20 cellular contexts compared by ENCODE assay signal in the genomic region with DNA sequence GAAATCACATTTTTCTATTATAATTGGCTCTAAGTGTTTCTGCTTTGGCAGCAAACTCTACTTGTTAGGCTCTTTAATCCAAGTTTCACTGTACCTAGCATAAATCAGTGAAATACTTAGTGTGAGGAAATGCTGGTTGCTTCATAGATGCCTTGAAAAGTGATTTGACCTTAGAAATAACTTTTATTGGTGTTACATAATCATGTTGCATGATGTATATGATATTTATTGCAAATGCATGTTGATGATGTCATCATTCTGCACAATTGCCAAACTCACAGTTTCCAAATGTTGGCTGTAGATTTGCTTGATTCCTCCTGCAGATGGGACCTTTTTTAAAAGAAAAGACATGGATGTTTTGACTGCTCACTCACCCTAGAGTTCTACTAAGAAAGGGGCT.
"Had no signal": no experiment of that assay in that cellular context is flagged by ENCODE, and none has a peak within 500 bp of the region (broad histone marks: within the 10 kb centered on the region; RNA-seq: fewer than 3 reads in every experiment).

No MANE protein-coding gene starts in this region.

- DNase-seq: activated B cell treated with CpG ODN at 0.5 μM for 24 hours; activated CD4-positive, alpha-beta memory T cell treated with anti-CD3 and anti-CD28 coated beads for 36 hours; activated CD4-positive, alpha-beta T cell treated with anti-CD3 and anti-CD28 coated beads for 4 hours; activated naive CD4-positive, alpha-beta T cell; activated naive CD8-positive, alpha-beta T cell treated with anti-CD3 and anti-CD28 coated beads, Interleukin-2, amount 10 ng/mL, durations not matched to agents 7 days and 5 days; activated T-cell treated with anti-CD3 and anti-CD28 coated beads for 4 hours; body of pancreas; central memory CD4-positive, alpha-beta T cell; dorsolateral prefrontal cortex; endodermal cell; heart right ventricle; naive B cell; ovary; psoas muscle; right cardiac atrium; stimulated activated naive CD8-positive, alpha-beta T cell treated with anti-CD3 and anti-CD28 coated beads, Interleukin-15, Interleukin-2, amounts not matched to agents 100 U/mL and 50 U/mL, for 24 hours; substantia nigra; tibial artery had no signal

- H3K36me3 Mint-ChIP-seq: activated CD4-positive, alpha-beta memory T cell treated with anti-CD3 and anti-CD28 coated beads for 36 hours; activated naive CD8-positive, alpha-beta T cell treated with anti-CD3 and anti-CD28 coated beads, Interleukin-2, amount 10 ng/mL, durations not matched to agents 7 days and 5 days; memory B cell; naive B cell had no signal

- ATAC-seq: body of pancreas; heart right ventricle; psoas muscle; right cardiac atrium; stimulated activated naive CD8-positive, alpha-beta T cell treated with anti-CD3 and anti-CD28 coated beads, Interleukin-15, Interleukin-2, amounts not matched to agents 100 U/mL and 50 U/mL, for 24 hours had no signal

- H3K4me3 Mint-ChIP-seq: activated B cell treated with CpG ODN at 0.5 μM for 24 hours; activated CD4-positive, alpha-beta memory T cell treated with anti-CD3 and anti-CD28 coated beads for 36 hours; activated naive CD8-positive, alpha-beta T cell treated with anti-CD3 and anti-CD28 coated beads, Interleukin-2, amount 10 ng/mL, durations not matched to agents 7 days and 5 days; endodermal cell; memory B cell; naive B cell had no signal

- H3K4me1 Mint-ChIP-seq: activated B cell treated with CpG ODN at 0.5 μM for 24 hours, memory B cell, naive B cell had no signal

- H3K27ac Mint-ChIP-seq: activated B cell treated with CpG ODN at 0.5 μM for 24 hours; activated CD4-positive, alpha-beta memory T cell treated with anti-CD3 and anti-CD28 coated beads for 36 hours; activated naive CD8-positive, alpha-beta T cell treated with anti-CD3 and anti-CD28 coated beads, Interleukin-2, amount 10 ng/mL, durations not matched to agents 7 days and 5 days; endodermal cell; memory B cell; naive B cell had no signal

- H3K9me3 Mint-ChIP-seq: activated B cell treated with CpG ODN at 0.5 μM for 24 hours; activated CD4-positive, alpha-beta memory T cell treated with anti-CD3 and anti-CD28 coated beads for 36 hours; activated naive CD8-positive, alpha-beta T cell treated with anti-CD3 and anti-CD28 coated beads, Interleukin-2, amount 10 ng/mL, durations not matched to agents 7 days and 5 days; endodermal cell; memory B cell; naive B cell had no signal

- H3K27me3 Mint-ChIP-seq: activated B cell treated with CpG ODN at 0.5 μM for 24 hours, memory B cell, naive B cell had no signal

- H3K4me3 ChIP-seq: body of pancreas, dorsolateral prefrontal cortex, heart right ventricle, ovary, psoas muscle, skin epidermis, tibial artery had no signal
